21 cellular contexts compared by ENCODE assay signal in genomic region chr12:12811343-12811742, GRCh38. TPM values are rescaled to one million over a fixed set of nuclear protein-coding genes. Genes with fewer than 3 reads are reported as not detected.
DNase-seq lines count a peak whose midpoint lies in the region; ATAC-seq, FAIRE-seq and TF ChIP-seq lines count a peak whose summit lies in the region.
"Had no signal": no experiment of that assay in that cellular context is flagged by ENCODE, and none has a peak within 500 bp of the region (broad histone marks: within the 10 kb centered on the region; RNA-seq: fewer than 3 reads in every experiment).

No MANE protein-coding gene starts in this region.

- H3F3A ChIP-seq in PC-3 (ENCODE audit: low read length, unreplicated experiment), result no peaks in the 10 kb centered on the region

- ATAC-seq in activated naive CD8-positive, alpha-beta T cell treated with anti-CD3 and anti-CD28 coated beads, Interleukin-2, amount 10 ng/mL, durations not matched to agents 7 days and 5 days (ENCODE audit: low read depth), result no peak
- no peak for ATAC-seq in PC-3

- H3K27me3 ChIP-seq in PC-3 (ENCODE audit: low read length) (no peaks in the 10 kb centered on the region), osteoblast (ENCODE audit: insufficient read depth, low read length) (no peaks in the 10 kb centered on the region)

- H2AFZ ChIP-seq in PC-3 (ENCODE audit: low read length) (no peak overlapping the region), osteoblast (ENCODE audit: low read length) (no peak overlapping the region)

- H3K4me2 ChIP-seq in PC-3 (ENCODE audit: low read length) (no peak overlapping the region), osteoblast (ENCODE audit: insufficient read depth, low read length) (no peak overlapping the region)
- H3K4me2 ChIP-seq: KMS-11 had no signal

- no peak for FAIRE-seq in RCC 7860 (lab: Jason Lieb, UNC)
- FAIRE-seq: A204.1, GM19239, H1, HTR-8/SVneo had no signal

- CTCF ChIA-PET in PC-3 (lab: Charles Lee), result no interaction called here

- H3K79me2 ChIP-seq in PC-3 (ENCODE audit: low read length), result peaks cover 32% of the 10 kb centered on the region
- H3K79me2 ChIP-seq in osteoblast (ENCODE audit: insufficient read depth, low read length), result peaks cover 32% of the 10 kb centered on the region

- H3K27me3 Mint-ChIP-seq in activated naive CD8-positive, alpha-beta T cell treated with anti-CD3 and anti-CD28 coated beads, Interleukin-2, amount 10 ng/mL, durations not matched to agents 7 days and 5 days, result no peaks in the 10 kb centered on the region
- no peaks in the 10 kb centered on the region for H3K27me3 Mint-ChIP-seq in activated naive CD8-positive, alpha-beta T cell treated with anti-CD3 and anti-CD28 coated beads for 36 hours
- H3K27me3 Mint-ChIP-seq: CD8-positive, alpha-beta memory T cell had no signal

- BruUV-seq in PC-3 (replicated peaks; lab: Mats Ljungman, UMichigan), result no TSS peak

- peaks cover 57% of the 10 kb centered on the region for H3K4me1 ChIP-seq in PC-3 (ENCODE audit: insufficient read depth, low read length)
- peaks cover 36% of the 10 kb centered on the region for H3K4me1 ChIP-seq in osteoblast (ENCODE audit: insufficient read depth, low read length)

- H3K9ac ChIP-seq in PC-3 (ENCODE audit: low read length), result no peak overlapping the region
- H3K9ac ChIP-seq: KMS-11 had no signal

- POLR2A ChIA-PET in activated naive CD8-positive, alpha-beta T cell treated with anti-CD3 and anti-CD28 coated beads, Interleukin-2, amount 10 ng/mL, durations not matched to agents 7 days and 5 days (lab: Charles Lee), result interaction anchor here (0.5 to 3.8 kb wide), 3 partner anchors 23 to 86 kb away, joined by 4 to 24 read pairs (median 4); no protein-coding TSS in a partner anchor
- POLR2A ChIA-PET in PC-3 (lab: Charles Lee; ENCODE audit: unreplicated experiment), result no interaction called here

- H3K4me3 ChIP-seq in PC-3 (ENCODE audit: low read length) (no peak overlapping the region), osteoblast (ENCODE audit: insufficient read depth, low read length) (no peak overlapping the region)

- H3K36me3 ChIP-seq in PC-3 (ENCODE audit: low read depth, low read length) (peaks cover 9% of the 10 kb centered on the region), osteoblast (ENCODE audit: insufficient read depth, low read length) (peaks cover 9% of the 10 kb centered on the region)

- H3K4me3 Mint-ChIP-seq in activated naive CD8-positive, alpha-beta T cell treated with anti-CD3 and anti-CD28 coated beads, Interleukin-2, amount 10 ng/mL, durations not matched to agents 7 days and 5 days, result peak overlapping the region; percentile 39
- no peak overlapping the region for H3K4me3 Mint-ChIP-seq in activated naive CD8-positive, alpha-beta T cell treated with anti-CD3 and anti-CD28 coated beads for 36 hours

- no peak for DNase-seq in activated naive CD8-positive, alpha-beta T cell treated with anti-CD3 and anti-CD28 coated beads, Interleukin-2, amount 10 ng/mL, durations not matched to agents 7 days and 5 days
- no peak for DNase-seq in activated naive CD8-positive, alpha-beta T cell treated with anti-CD3 and anti-CD28 coated beads for 36 hours
- DNase-seq in PC-3, result no peak
- DNase-seq in globus pallidus (ENCODE audit: low spot score), result peak; percentile 16
- DNase-seq in RCC 7860 (ENCODE audit: low spot score), result no peak
- no peak for DNase-seq in osteoblast (ENCODE audit: insufficient read length, low spot score, missing footprints)
- DNase-seq in AML-193 (lab: John Stamatoyannopoulos, UW), result no peak
- DNase-seq: CD8-positive, alpha-beta memory T cell; GF-D8; IMR-90; NCI-H1105 treated with DMSO at 0.1 percent for 48 hours; NCI-H2171; NCI-H526; OCI-M1; RPMI8226; SHP77 had no signal

- no peaks in the 10 kb centered on the region for H3K9me2 ChIP-seq in PC-3 (replicated peaks; ENCODE audit: low read length)

- TF ChIP-seq CTCF in PC-3 (conservative IDR thresholded peaks at IDR 0.05; ENCODE audit: low read depth, low read length) (no peak), osteoblast (IDR thresholded peaks at IDR 0.05; ENCODE audit: extremely low read depth, low read depth, low read length) (no peak)

- H3K9me3 ChIP-seq in PC-3 (ENCODE audit: low read length) (no peaks in the 10 kb centered on the region), osteoblast (ENCODE audit: low read depth, low read length) (no peaks in the 10 kb centered on the region)

- peaks cover 22% of the 10 kb centered on the region for H3K36me3 Mint-ChIP-seq in activated naive CD8-positive, alpha-beta T cell treated with anti-CD3 and anti-CD28 coated beads, Interleukin-2, amount 10 ng/mL, durations not matched to agents 7 days and 5 days
- H3K36me3 Mint-ChIP-seq in activated naive CD8-positive, alpha-beta T cell treated with anti-CD3 and anti-CD28 coated beads for 36 hours, result peaks cover 28% of the 10 kb centered on the region

- H3K4me1 Mint-ChIP-seq in activated naive CD8-positive, alpha-beta T cell treated with anti-CD3 and anti-CD28 coated beads, Interleukin-2, amount 10 ng/mL, durations not matched to agents 7 days and 5 days, result peaks cover 70% of the 10 kb centered on the region
- H3K4me1 Mint-ChIP-seq in activated naive CD8-positive, alpha-beta T cell treated with anti-CD3 and anti-CD28 coated beads for 36 hours, result peaks cover 53% of the 10 kb centered on the region

- H4K20me1 ChIP-seq in PC-3 (ENCODE audit: low read length) (no peaks in the 10 kb centered on the region), osteoblast (ENCODE audit: insufficient read depth, low read length) (no peaks in the 10 kb centered on the region)

- intact Hi-C loops in PC-3 (cut with micrococcal nuclease), result no loop called here

- H3K27ac Mint-ChIP-seq in activated naive CD8-positive, alpha-beta T cell treated with anti-CD3 and anti-CD28 coated beads, Interleukin-2, amount 10 ng/mL, durations not matched to agents 7 days and 5 days, result peak overlapping the region; percentile 60
- no peak overlapping the region for H3K27ac Mint-ChIP-seq in activated naive CD8-positive, alpha-beta T cell treated with anti-CD3 and anti-CD28 coated beads for 36 hours

- H3K9me3 Mint-ChIP-seq in activated naive CD8-positive, alpha-beta T cell treated with anti-CD3 and anti-CD28 coated beads, Interleukin-2, amount 10 ng/mL, durations not matched to agents 7 days and 5 days, result no peaks in the 10 kb centered on the region
- no peaks in the 10 kb centered on the region for H3K9me3 Mint-ChIP-seq in activated naive CD8-positive, alpha-beta T cell treated with anti-CD3 and anti-CD28 coated beads for 36 hours
- H3K9me3 Mint-ChIP-seq: CD8-positive, alpha-beta memory T cell had no signal

- H3K27ac ChIP-seq in PC-3 (ENCODE audit: low read length), result peak overlapping the region; percentile 29
- H3K27ac ChIP-seq in osteoblast (ENCODE audit: low read depth, low read length), result no peak overlapping the region
- H3K27ac ChIP-seq: KMS-11 had no signal

RNA-seq across cellular contexts. Expression of gene DDX47, which starts 1.8 kb away (rescaled TPM):
- 10 to 100 TPM; 56.3 to 60.8 TPM for total RNA-seq in activated naive CD8-positive, alpha-beta T cell treated with anti-CD3 and anti-CD28 coated beads, Interleukin-2, amount 10 ng/mL, durations not matched to agents 7 days and 5 days
- 100 to 1,000 TPM in 1 of 2 experiments, 10 to 100 TPM in 1; 98.5 to 107 TPM for total RNA-seq in activated naive CD8-positive, alpha-beta T cell treated with anti-CD3 and anti-CD28 coated beads for 36 hours
- total RNA-seq in PC-3 (2014; rRNA removed) (58.9 and 59.0 TPM in 2 replicates), osteoblast (60.8 and 63.6 TPM in 2 replicates)

RNA-seq across cellular contexts. Expression of gene APOLD1, which starts 25.9 kb away (rescaled TPM):
- 10 to 100 TPM; 10.3 to 12.1 TPM for total RNA-seq in activated naive CD8-positive, alpha-beta T cell treated with anti-CD3 and anti-CD28 coated beads, Interleukin-2, amount 10 ng/mL, durations not matched to agents 7 days and 5 days
- 1 to 10 TPM; 2.3 to 3.1 TPM for total RNA-seq in activated naive CD8-positive, alpha-beta T cell treated with anti-CD3 and anti-CD28 coated beads for 36 hours
- total RNA-seq in PC-3 (2014; rRNA removed) (2.8 and 3.5 TPM in 2 replicates), osteoblast (3.2 and 3.3 TPM in 2 replicates)
